In genomic region chr3:132660056-132660744, GRCh38 we compare ENCODE assay signal across 8 cellular contexts. TPM values are rescaled to one million over a fixed set of nuclear protein-coding genes. Genes with fewer than 3 reads are reported as not detected.
DNase-seq lines count a peak whose midpoint lies in the region; ATAC-seq lines count a peak whose summit lies in the region.

Gene UBA5 (plus strand): TSS chr3:132660329. CDS start chr3:132660538, 209 bp downstream.

- peaks cover 23 to 60% (median 36%) of the 10 kb centered on the region in 10 experiments for H3K4me1 ChIP-seq in BLaER1 treated with 17β-estradiol and CSF1 and Interleukin-3, amounts not matched to agents 10 nM and 100 nM
- H3K4me1 ChIP-seq in effector memory CD4-positive, alpha-beta T cell (ENCODE audit: control insufficient read depth, insufficient read depth, low read length, poor library complexity, severe bottlenecking) = peaks cover 11% of the 10 kb centered on the region

- H3K9me3 ChIP-seq in BLaER1 treated with 17β-estradiol and CSF1 and Interleukin-3, amounts not matched to agents 10 nM and 100 nM (replicated peaks in 1 of 11) = no peaks in the 10 kb centered on the region
- no peaks in the 10 kb centered on the region for H3K9me3 ChIP-seq in effector memory CD4-positive, alpha-beta T cell (ENCODE audit: control insufficient read depth, low read length)

- POLR2A ChIA-PET in activated CD8-positive, alpha-beta memory T cell treated with anti-CD3 and anti-CD28 coated beads for 36 hours (lab: Charles Lee) = interaction anchor here (0.9 kb wide), 1 partner anchor 10 kb away, joined by 3 read pairs; no protein-coding TSS in a partner anchor

- H3K27ac ChIP-seq in BLaER1 treated with 17β-estradiol and CSF1 and Interleukin-3, amounts not matched to agents 10 nM and 100 nM = peak within 1 kb of the TSS; percentile 72 to 94 (median 91)
- peak within 1 kb of the TSS; percentile 77 for H3K27ac ChIP-seq in effector memory CD4-positive, alpha-beta T cell (ENCODE audit: insufficient read depth, low read length, poor library complexity, severe bottlenecking)

- CTCF ChIA-PET in activated CD8-positive, alpha-beta memory T cell treated with anti-CD3 and anti-CD28 coated beads for 36 hours (lab: Charles Lee) = no interaction called here

- peak within 1 kb of the TSS; percentile 95 for H3K27ac Mint-ChIP-seq in memory B cell

- no peaks in the 10 kb centered on the region for H3K27me3 Mint-ChIP-seq in memory B cell

- peak within 1 kb of the TSS; percentile 75 to 95 (median 89) for H3K4me2 ChIP-seq in BLaER1 treated with 17β-estradiol and CSF1 and Interleukin-3, amounts not matched to agents 10 nM and 100 nM

- peak within 1 kb of the TSS; percentile 71 to 95 (median 90) for H3K4me3 ChIP-seq in BLaER1 treated with 17β-estradiol and CSF1 and Interleukin-3, amounts not matched to agents 10 nM and 100 nM
- H3K4me3 ChIP-seq in effector memory CD4-positive, alpha-beta T cell (ENCODE audit: insufficient read depth, low read depth, low read length, poor library complexity, severe bottlenecking) = peak within 1 kb of the TSS; percentile 93

- peak; percentile 74 for ATAC-seq in GM19035 (IDR thresholded peaks at IDR 0.05; ENCODE audit: unreplicated experiment)
- ATAC-seq in HG03280 (IDR thresholded peaks at IDR 0.05; ENCODE audit: unreplicated experiment) = peak; percentile 74
- peak; percentile 76 for ATAC-seq in memory B cell (ENCODE audit: low read depth)

- H3K9me3 Mint-ChIP-seq in memory B cell = no peaks in the 10 kb centered on the region

- H3K4me1 Mint-ChIP-seq in memory B cell = peaks cover 29% of the 10 kb centered on the region

- peaks cover 2% of the 10 kb centered on the region for H3K36me3 Mint-ChIP-seq in memory B cell

- DNase-seq in NCI-H82 (lab: John Stamatoyannopoulos, UW) (peak; percentile 83), memory B cell (ENCODE audit: low spot score in 2 of 2) (peak; percentile 46 to 67)
- peak; percentile 51 to 56 (median 54) for DNase-seq in effector memory CD4-positive, alpha-beta T cell
- peak; percentile 51 for DNase-seq in stimulated activated CD8-positive, alpha-beta memory T cell treated with anti-CD3 and anti-CD28 coated beads, Interleukin-12 subunit alpha, Interleukin-12 subunit beta, amount 100 ng/mL, for 4 hours (ENCODE audit: low read depth)

- peaks cover 0 to 21% (median 4%) of the 10 kb centered on the region in 11 experiments; a peak in 6 of 22 replicates for H3K36me3 ChIP-seq in BLaER1 treated with 17β-estradiol and CSF1 and Interleukin-3, amounts not matched to agents 10 nM and 100 nM
- H3K36me3 ChIP-seq in effector memory CD4-positive, alpha-beta T cell (ENCODE audit: control insufficient read depth, insufficient read depth, low read length) = no peaks in the 10 kb centered on the region

- H4K20me1 ChIP-seq in BLaER1 treated with 17β-estradiol and CSF1 and Interleukin-3, amounts not matched to agents 10 nM and 100 nM = peaks cover 0 to 39% (median 4%) of the 10 kb centered on the region in 11 experiments; a peak in 7 of 22 replicates

- H3K9ac ChIP-seq in BLaER1 treated with 17β-estradiol and CSF1 and Interleukin-3, amounts not matched to agents 10 nM and 100 nM = peak within 1 kb of the TSS; percentile 86 to 95 (median 94)

- no peaks in the 10 kb centered on the region for H3K27me3 ChIP-seq in BLaER1 treated with 17β-estradiol and CSF1 and Interleukin-3, amounts not matched to agents 10 nM and 100 nM
- H3K27me3 ChIP-seq in effector memory CD4-positive, alpha-beta T cell (replicated peaks; ENCODE audit: control insufficient read depth, insufficient read depth, low read length, poor library complexity, severe bottlenecking) = no peaks in the 10 kb centered on the region

- H3K4me3 Mint-ChIP-seq in memory B cell = peak within 1 kb of the TSS; percentile 97

RNA-seq across cellular contexts. Expression of gene UBA5, which starts in this region (rescaled TPM):
- total RNA-seq in activated CD8-positive, alpha-beta memory T cell treated with anti-CD3 and anti-CD28 coated beads for 36 hours = 10 to 100 TPM; 60.5 to 63.8 TPM

Comparison
In these comparisons a context has a peak if more than half of its experiments do, and no peak if none do; other contexts are left out.
1. Peak in every context shown above with its lines: DNase-seq, ATAC-seq, H3K4me3 ChIP-seq and H3K27ac ChIP-seq.